In the genomic region with DNA sequence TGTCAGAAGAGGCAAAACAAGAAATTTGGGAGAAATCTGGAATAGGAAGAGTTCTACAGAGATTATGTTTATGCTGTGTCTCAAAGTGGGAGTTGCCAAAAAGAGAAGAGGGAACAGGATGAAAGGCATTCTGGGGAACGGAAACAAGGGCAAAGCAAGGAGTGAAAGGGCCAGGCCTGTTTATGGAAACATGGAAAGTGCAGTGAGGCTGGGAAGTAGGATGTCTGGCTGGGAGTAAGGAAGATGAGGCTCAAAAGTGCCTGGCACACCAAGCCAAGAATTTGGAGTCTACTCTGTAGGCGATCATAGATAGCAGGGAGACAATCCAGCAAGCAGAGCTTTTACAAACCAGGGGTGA, we compare ENCODE assay signal across 10 cellular contexts. TPM values are rescaled to one million over a fixed set of nuclear protein-coding genes. Genes with fewer than 3 reads are reported as not detected.
DNase-seq lines count a peak whose midpoint lies in the region; ATAC-seq lines count a peak whose summit lies in the region.
"Had no signal": no experiment of that assay in that cellular context is flagged by ENCODE, and none has a peak within 500 bp of the region (broad histone marks: within the 10 kb centered on the region; RNA-seq: fewer than 3 reads in every experiment).

No MANE protein-coding gene starts in this region.

- POLR2A ChIA-PET in activated CD4-positive, alpha-beta T cell treated with anti-CD3 and anti-CD28 coated beads for 36 hours (lab: Charles Lee): interaction anchor here (2.8 kb wide), 1 partner anchor 42 kb away, joined by 24 read pairs; a partner anchor contains a TSS
- POLR2A ChIA-PET in T-cell (lab: Charles Lee): no interaction called here

- peak overlapping the region; percentile 90 for H3K4me3 Mint-ChIP-seq in activated CD4-positive, alpha-beta T cell treated with anti-CD3 and anti-CD28 coated beads for 36 hours
- H3K4me3 Mint-ChIP-seq in T-cell (no peak overlapping the region), immature natural killer cell (no peak overlapping the region)
- no peak overlapping the region for H3K4me3 Mint-ChIP-seq in stimulated activated naive B cell treated with anti-CD40 and anti-IgM and Interleukin-4, amounts not matched to agents 10 μg/mL and 1 μg/mL and 100 μg/mL, for 72 hours
- no peak overlapping the region for H3K4me3 Mint-ChIP-seq in activated T-helper 1 cell treated with anti-CD3 and anti-CD28 coated beads, Interleukin-12 subunit alpha, Interleukin-12 subunit beta, Interleukin-2, Interleukin-4 antibody, amounts not matched to agents 30 ng/mL and 10 ng/mL and 1 ng/mL, durations not matched to agents 14 hours and 24 hours and 36 hours

- CTCF ChIA-PET in activated CD4-positive, alpha-beta T cell treated with anti-CD3 and anti-CD28 coated beads for 36 hours (lab: Charles Lee): no interaction called here
- CTCF ChIA-PET in T-cell (lab: Charles Lee): interaction anchor here in 1 of 2 donors (0.5 kb wide), 1 partner anchor 86 kb away, joined by 3 read pairs; no protein-coding TSS in a partner anchor

- no peaks in the 10 kb centered on the region for H3K27me3 Mint-ChIP-seq in activated CD4-positive, alpha-beta T cell treated with anti-CD3 and anti-CD28 coated beads for 36 hours
- H3K27me3 Mint-ChIP-seq in T-cell: peaks cover 0 to 4% of the 10 kb centered on the region in 2 donors
- H3K27me3 Mint-ChIP-seq in immature natural killer cell (ENCODE audit: low read depth in 3 of 3): peaks cover 6 to 14% (median 8%) of the 10 kb centered on the region in 3 donors
- H3K27me3 Mint-ChIP-seq in stimulated activated naive B cell treated with anti-CD40 and anti-IgM and Interleukin-4, amounts not matched to agents 10 μg/mL and 1 μg/mL and 100 μg/mL, for 72 hours: no peaks in the 10 kb centered on the region
- no peaks in the 10 kb centered on the region for H3K27me3 Mint-ChIP-seq in activated T-helper 1 cell treated with anti-CD3 and anti-CD28 coated beads, Interleukin-12 subunit alpha, Interleukin-12 subunit beta, Interleukin-2, Interleukin-4 antibody, amounts not matched to agents 30 ng/mL and 10 ng/mL and 1 ng/mL, durations not matched to agents 14 hours and 24 hours and 36 hours (ENCODE audit: insufficient read depth)

- no peak for DNase-seq in activated CD4-positive, alpha-beta T cell treated with anti-CD3 and anti-CD28 coated beads for 36 hours
- no peak for DNase-seq in activated CD4-positive, alpha-beta T cell treated with anti-CD3 and anti-CD28 coated beads, Interleukin-2, amount 50 U/mL, for 1 hour
- no peak for DNase-seq in T-cell
- DNase-seq in immature natural killer cell: no peak
- DNase-seq in stimulated activated naive B cell treated with anti-CD40 and anti-IgM and Interleukin-4, amounts not matched to agents 10 μg/mL and 1 μg/mL and 100 μg/mL, for 72 hours: no peak
- no peak for DNase-seq in activated T-helper 1 cell treated with anti-CD3 and anti-CD28 coated beads, Interleukin-12 subunit alpha, Interleukin-12 subunit beta, Interleukin-2, Interleukin-4 antibody, amounts not matched to agents 30 ng/mL and 10 ng/mL and 1 ng/mL, durations not matched to agents 14 hours and 24 hours and 36 hours (ENCODE audit: low spot score)
- no peak for DNase-seq in COLO668 (lab: John Stamatoyannopoulos, UW; ENCODE audit: unreplicated experiment)
- no peak for DNase-seq in SW480 (ENCODE audit: low spot score)
- DNase-seq: stimulated activated naive CD4-positive, alpha-beta T cell; WERI-Rb-1 had no signal

- peak overlapping the region; percentile 91 for H3K27ac Mint-ChIP-seq in activated CD4-positive, alpha-beta T cell treated with anti-CD3 and anti-CD28 coated beads for 36 hours
- H3K27ac Mint-ChIP-seq in T-cell: peak overlapping the region; percentile 95 to 98
- peak overlapping the region in 4 of 6 donors; percentile 53 to 98 (median 96) for H3K27ac Mint-ChIP-seq in immature natural killer cell
- peak overlapping the region; percentile 3 for H3K27ac Mint-ChIP-seq in stimulated activated naive B cell treated with anti-CD40 and anti-IgM and Interleukin-4, amounts not matched to agents 10 μg/mL and 1 μg/mL and 100 μg/mL, for 72 hours
- no peak overlapping the region for H3K27ac Mint-ChIP-seq in activated T-helper 1 cell treated with anti-CD3 and anti-CD28 coated beads, Interleukin-12 subunit alpha, Interleukin-12 subunit beta, Interleukin-2, Interleukin-4 antibody, amounts not matched to agents 30 ng/mL and 10 ng/mL and 1 ng/mL, durations not matched to agents 14 hours and 24 hours and 36 hours

- intact Hi-C loops in activated CD4-positive, alpha-beta T cell treated with anti-CD3 and anti-CD28 coated beads for 36 hours (cut with DNase I, micrococcal nuclease): loop anchor here in 1 of 2 experiments (10.0 kb wide), 1 partner anchor 742 kb away; no protein-coding TSS in a partner anchor
- intact Hi-C loops in activated T-helper 1 cell treated with anti-CD3 and anti-CD28 coated beads, Interleukin-12 subunit alpha, Interleukin-12 subunit beta, Interleukin-2, Interleukin-4 antibody, amounts not matched to agents 30 ng/mL and 10 ng/mL and 1 ng/mL, durations not matched to agents 14 hours and 24 hours and 36 hours (cut with micrococcal nuclease): loop anchor here (5.0 kb wide), 3 partner anchors 190 to 745 kb away; no protein-coding TSS in a partner anchor

- ATAC-seq in activated CD4-positive, alpha-beta T cell treated with anti-CD3 and anti-CD28 coated beads for 36 hours: no peak
- ATAC-seq in T-cell (replicated peaks in 1 of 4): no peak
- no peak for ATAC-seq in stimulated activated naive B cell treated with anti-CD40 and anti-IgM and Interleukin-4, amounts not matched to agents 10 μg/mL and 1 μg/mL and 100 μg/mL, for 72 hours (replicated peaks)

- H3K9me3 Mint-ChIP-seq in activated CD4-positive, alpha-beta T cell treated with anti-CD3 and anti-CD28 coated beads for 36 hours (ENCODE audit: low read depth): no peaks in the 10 kb centered on the region
- H3K9me3 Mint-ChIP-seq in T-cell (no peaks in the 10 kb centered on the region), immature natural killer cell (no peaks in the 10 kb centered on the region)
- H3K9me3 Mint-ChIP-seq in stimulated activated naive B cell treated with anti-CD40 and anti-IgM and Interleukin-4, amounts not matched to agents 10 μg/mL and 1 μg/mL and 100 μg/mL, for 72 hours: no peaks in the 10 kb centered on the region
- H3K9me3 Mint-ChIP-seq in activated T-helper 1 cell treated with anti-CD3 and anti-CD28 coated beads, Interleukin-12 subunit alpha, Interleukin-12 subunit beta, Interleukin-2, Interleukin-4 antibody, amounts not matched to agents 30 ng/mL and 10 ng/mL and 1 ng/mL, durations not matched to agents 14 hours and 24 hours and 36 hours: no peaks in the 10 kb centered on the region

- H3K36me3 Mint-ChIP-seq in activated CD4-positive, alpha-beta T cell treated with anti-CD3 and anti-CD28 coated beads for 36 hours (ENCODE audit: low read depth): peaks cover 6% of the 10 kb centered on the region
- H3K36me3 Mint-ChIP-seq in T-cell (peaks cover under 1% of the 10 kb centered on the region), immature natural killer cell (peaks cover 0 to under 1% (median 0%) of the 10 kb centered on the region in 3 donors)
- H3K36me3 Mint-ChIP-seq in stimulated activated naive B cell treated with anti-CD40 and anti-IgM and Interleukin-4, amounts not matched to agents 10 μg/mL and 1 μg/mL and 100 μg/mL, for 72 hours: no peaks in the 10 kb centered on the region
- H3K36me3 Mint-ChIP-seq in activated T-helper 1 cell treated with anti-CD3 and anti-CD28 coated beads, Interleukin-12 subunit alpha, Interleukin-12 subunit beta, Interleukin-2, Interleukin-4 antibody, amounts not matched to agents 30 ng/mL and 10 ng/mL and 1 ng/mL, durations not matched to agents 14 hours and 24 hours and 36 hours (ENCODE audit: low read depth): peaks cover 3% of the 10 kb centered on the region

- H3K4me1 Mint-ChIP-seq in activated CD4-positive, alpha-beta T cell treated with anti-CD3 and anti-CD28 coated beads for 36 hours: peaks cover 12% of the 10 kb centered on the region
- peaks cover 11 to 26% (median 24%) of the 10 kb centered on the region in 3 donors for H3K4me1 Mint-ChIP-seq in T-cell
- H3K4me1 Mint-ChIP-seq in immature natural killer cell: peaks cover 15 to 32% of the 10 kb centered on the region in 2 donors
- peaks cover 5 to 12% of the 10 kb centered on the region in 2 donors for H3K4me1 Mint-ChIP-seq in stimulated activated naive B cell treated with anti-CD40 and anti-IgM and Interleukin-4, amounts not matched to agents 10 μg/mL and 1 μg/mL and 100 μg/mL, for 72 hours
- H3K4me1 Mint-ChIP-seq in activated T-helper 1 cell treated with anti-CD3 and anti-CD28 coated beads, Interleukin-12 subunit alpha, Interleukin-12 subunit beta, Interleukin-2, Interleukin-4 antibody, amounts not matched to agents 30 ng/mL and 10 ng/mL and 1 ng/mL, durations not matched to agents 14 hours and 24 hours and 36 hours (ENCODE audit: low read depth): peaks cover 26% of the 10 kb centered on the region

RNA-seq across cellular contexts. Expression of a gene that starts 1.8 kb away (rescaled TPM):
- total RNA-seq in activated CD4-positive, alpha-beta T cell treated with anti-CD3 and anti-CD28 coated beads for 36 hours: 10 to 100 TPM; 49.2 to 49.6 TPM
- total RNA-seq in T-cell: 10 to 100 TPM; 39.4 to 44.8 (median 43.1) TPM
- polyA plus RNA-seq in immature natural killer cell: 10 to 100 TPM; 16.8 to 28.7 (median 17.0) TPM
- 25.2 and 26.5 TPM in 2 replicates for total RNA-seq in activated T-helper 1 cell treated with anti-CD3 and anti-CD28 coated beads, Interleukin-12 subunit alpha, Interleukin-12 subunit beta, Interleukin-2, Interleukin-4 antibody, amounts not matched to agents 30 ng/mL and 10 ng/mL and 1 ng/mL, durations not matched to agents 14 hours and 24 hours and 36 hours

RNA-seq across cellular contexts. Expression of a gene that starts 41.4 kb away (rescaled TPM):
- 10 to 100 TPM; 47.8 to 73.3 TPM for total RNA-seq in activated CD4-positive, alpha-beta T cell treated with anti-CD3 and anti-CD28 coated beads for 36 hours
- 10 to 100 TPM; 18.9 to 27.2 (median 25.3) TPM for total RNA-seq in T-cell
- 10 to 100 TPM; 64.7 to 80.5 (median 70.3) TPM for polyA plus RNA-seq in immature natural killer cell
- 67.3 and 70.1 TPM in 2 replicates for total RNA-seq in activated T-helper 1 cell treated with anti-CD3 and anti-CD28 coated beads, Interleukin-12 subunit alpha, Interleukin-12 subunit beta, Interleukin-2, Interleukin-4 antibody, amounts not matched to agents 30 ng/mL and 10 ng/mL and 1 ng/mL, durations not matched to agents 14 hours and 24 hours and 36 hours
